Comparison of ENCODE assay signal across 8 cellular contexts in the genomic region with DNA sequence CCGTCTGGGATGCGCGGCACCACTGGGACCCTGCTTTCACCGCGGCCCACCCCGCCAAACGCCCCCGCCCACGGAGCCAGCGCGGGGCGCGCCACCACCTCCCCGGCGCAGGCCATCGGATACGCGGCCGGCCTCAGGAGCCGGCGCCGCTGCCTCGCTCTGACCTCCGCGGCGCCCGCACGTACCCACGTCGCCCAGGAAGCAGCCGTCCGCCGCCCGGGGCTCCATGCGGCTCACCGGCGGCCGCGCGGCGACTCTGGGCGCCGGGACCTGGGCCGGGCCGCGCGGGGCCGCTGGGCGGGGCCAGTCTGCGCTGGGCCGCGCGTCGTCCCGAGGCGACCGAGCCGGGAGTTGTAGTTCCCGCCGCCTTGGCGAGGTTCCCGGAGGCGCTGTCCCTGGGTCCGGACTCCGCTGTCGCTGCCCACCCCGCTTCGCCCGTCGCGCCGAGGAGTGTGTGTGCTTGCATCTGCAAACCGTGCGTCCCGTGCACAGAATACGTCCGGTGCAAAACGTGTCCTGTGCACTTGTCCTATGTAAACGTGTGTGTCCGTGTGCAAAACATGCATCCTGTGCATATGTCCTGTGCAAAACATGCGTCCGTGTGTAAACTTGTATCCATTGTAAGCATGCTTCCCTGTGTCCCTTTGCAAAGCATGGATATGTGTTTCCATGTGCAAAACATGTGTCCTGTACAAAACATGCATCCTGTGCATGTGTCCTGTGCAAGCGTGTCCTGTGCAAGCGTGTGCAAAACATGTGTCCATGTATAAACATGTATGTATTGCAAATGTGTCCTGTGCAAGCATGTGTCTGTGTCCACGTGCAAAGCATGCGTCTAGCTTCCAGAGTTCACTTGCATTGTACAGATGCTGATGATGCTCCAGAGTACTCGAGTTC. TPM values are rescaled to one million over a fixed set of nuclear protein-coding genes. Genes with fewer than 3 reads are reported as not detected.
DNase-seq lines count a peak whose midpoint lies in the region; ATAC-seq and TF ChIP-seq lines count a peak whose summit lies in the region.

A gene with protein sequence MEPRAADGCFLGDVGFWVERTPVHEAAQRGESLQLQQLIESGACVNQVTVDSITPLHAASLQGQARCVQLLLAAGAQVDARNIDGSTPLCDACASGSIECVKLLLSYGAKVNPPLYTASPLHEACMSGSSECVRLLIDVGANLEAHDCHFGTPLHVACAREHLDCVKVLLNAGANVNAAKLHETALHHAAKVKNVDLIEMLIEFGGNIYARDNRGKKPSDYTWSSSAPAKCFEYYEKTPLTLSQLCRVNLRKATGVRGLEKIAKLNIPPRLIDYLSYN (minus strand): TSS at position 272 of the 897 bp plus-strand sequence. CDS start 44 bp downstream, at position 228.

- no peaks in the 10 kb centered on the region for H3K36me3 Mint-ChIP-seq in neural crest cell (ENCODE audit: low read depth)

- TF ChIP-seq CTCF in neural crest cell (conservative IDR thresholded peaks at IDR 0.05) = no peak
- TF ChIP-seq CTCF in tibial nerve (IDR thresholded peaks at IDR 0.05) = no peak

- H3K4me1 Mint-ChIP-seq in neural crest cell = peaks cover 31% of the 10 kb centered on the region

- no peaks in the 10 kb centered on the region for H3K9me3 Mint-ChIP-seq in neural crest cell

- H3K36me3 ChIP-seq in tibial nerve = no peaks in the 10 kb centered on the region

- WGBS in tibial nerve, 2 donors = 18 to 26% methylated on average over 12 to 17 of the region's 87 CpGs

- DNase-seq in NCI-H1105 treated with DMSO at 0.1 percent for 48 hours (lab: John Stamatoyannopoulos, UW) (peak; percentile 10), NCI-H1105 (lab: John Stamatoyannopoulos, UW) (no peak), NOMO-1 (lab: John Stamatoyannopoulos, UW; ENCODE audit: unreplicated experiment in 2 of 2) (peak; percentile 64 to 71), germinal center (ENCODE audit: low spot score) (peak; percentile 59), neural crest cell (ENCODE audit: low read depth, low spot score) (peak; percentile 52), tibial nerve (ENCODE audit: low spot score in 2 of 2) (no peak)
- DNase-seq in activated naive CD4-positive, alpha-beta T cell treated with Interleukin-2 at 50 U/mL for 16 hours = peak; percentile 40

- H3K4me3 Mint-ChIP-seq in neural crest cell = peak within 1 kb of the TSS; percentile 94

- TF ChIP-seq POLR2A in tibial nerve (IDR thresholded peaks at IDR 0.05) = peak; percentile 26 to 60

- H3K4me3 ChIP-seq in tibial nerve = peak within 1 kb of the TSS; percentile 70 to 97 (median 92)

- H3K9me3 ChIP-seq in tibial nerve = no peaks in the 10 kb centered on the region

- no peak for TF ChIP-seq EP300 in tibial nerve (IDR thresholded peaks at IDR 0.05)

- H3K27ac Mint-ChIP-seq in neural crest cell (ENCODE audit: unreplicated experiment) = peak within 1 kb of the TSS; percentile 71

- H3K4me1 ChIP-seq in tibial nerve = peaks cover 0 to 36% (median 4%) of the 10 kb centered on the region in 4 donors

- peaks cover 8% of the 10 kb centered on the region for H3K27me3 Mint-ChIP-seq in neural crest cell (ENCODE audit: low read depth)

- peak; percentile 37 for ATAC-seq in HG02870 (IDR thresholded peaks at IDR 0.05; ENCODE audit: unreplicated experiment)

- no peaks in the 10 kb centered on the region for H3K27me3 ChIP-seq in tibial nerve

- peak within 1 kb of the TSS in 3 of 4 donors; percentile 79 to 86 (median 86) for H3K27ac ChIP-seq in tibial nerve

RNA-seq across cellular contexts. Expression of the gene that starts here (rescaled TPM):
- total RNA-seq in neural crest cell = 40.8 and 41.0 TPM in 2 replicates
- total RNA-seq in tibial nerve = 10 to 100 TPM; 18.3 to 39.2 (median 32.3) TPM

Comparison
In these comparisons a context has a peak if more than half of its experiments do, and no peak if none do; other contexts are left out.
1. DNase-seq: peak in NCI-H1105 treated with DMSO at 0.1 percent for 48 hours (single experiment), NOMO-1 (2 of 2), activated naive CD4-positive, alpha-beta T cell treated with Interleukin-2 at 50 U/mL for 16 hours (single experiment), germinal center (single experiment) and neural crest cell (single experiment); none in NCI-H1105 (single experiment) and tibial nerve (0 of 2).